Comparison of ENCODE assay signal across 14 cellular contexts in genomic region chr10:11667756-11668155, GRCh38. TPM values are rescaled to one million over a fixed set of nuclear protein-coding genes. Genes with fewer than 3 reads are reported as not detected.
DNase-seq lines count a peak whose midpoint lies in the region; ATAC-seq and TF ChIP-seq lines count a peak whose summit lies in the region.
"Had no signal": no experiment of that assay in that cellular context is flagged by ENCODE, and none has a peak within 500 bp of the region (broad histone marks: within the 10 kb centered on the region; RNA-seq: fewer than 3 reads in every experiment).

No MANE protein-coding gene starts in this region.

- peaks cover 54% of the 10 kb centered on the region for H3K4me1 ChIP-seq in BLaER1
- H3K4me1 ChIP-seq in OCI-LY7 (ENCODE audit: insufficient read depth, low read length, poor library complexity, severe bottlenecking), result peaks cover 84% of the 10 kb centered on the region
- H3K4me1 ChIP-seq in mucosa of descending colon (ENCODE audit: low read depth), result no peaks in the 10 kb centered on the region

- H3K9me2 ChIP-seq in OCI-LY7 (ENCODE audit: insufficient read depth, low read length), result no peaks in the 10 kb centered on the region

- DNase-seq in Kasumi-1 (lab: John Stamatoyannopoulos, UW) (peak; percentile 13 to 53), OCI-LY7 (ENCODE audit: low spot score) (no peak), memory B cell (ENCODE audit: low spot score in 2 of 2) (no peak), SKM-1 (lab: John Stamatoyannopoulos, UW; ENCODE audit: unreplicated experiment) (no peak), mucosa of descending colon (no peak)
- no peak for DNase-seq in activated naive CD4-positive, alpha-beta T cell treated with anti-CD3 and anti-CD28 coated beads, Interleukin-2, amount 50 U/mL, for 72 hours (ENCODE audit: low spot score in 2 of 2)
- DNase-seq: Calu3; CD4-positive, CD25-positive, alpha-beta regulatory T cell; NCI-H1105 treated with DMSO at 0.1 percent for 48 hours; NCI-H187; NCI-H69; SIG-M5 had no signal

- H3K79me2 ChIP-seq in OCI-LY7 (ENCODE audit: insufficient read depth, low read depth, low read length), result peaks cover 14% of the 10 kb centered on the region; the same call in 1 of the 2 replicates

- H3K9me3 ChIP-seq in BLaER1 (peaks cover 41% of the 10 kb centered on the region), OCI-LY7 (ENCODE audit: low read length) (peaks cover 18% of the 10 kb centered on the region), mucosa of descending colon (no peaks in the 10 kb centered on the region)

- TF ChIP-seq CTCF in OCI-LY7 (conservative IDR thresholded peaks at IDR 0.05; ENCODE audit: low read length), result no peak
- TF ChIP-seq CTCF in mucosa of descending colon (IDR thresholded peaks at IDR 0.05), result no peak

- H3K27ac ChIP-seq in BLaER1 (peak overlapping the region; percentile 31; the same call in 1 of the 2 replicates), OCI-LY7 (ENCODE audit: low read depth, low read length, poor library complexity, severe bottlenecking) (peak overlapping the region; percentile 16)

- CTCF ChIA-PET in OCI-LY7 (lab: Charles Lee; ENCODE audit: unreplicated experiment), result interaction anchor here (0.5 kb wide), 1 partner anchor 134 kb away, joined by 3 read pairs; no protein-coding TSS in a partner anchor

- no peaks in the 10 kb centered on the region for H4K20me1 ChIP-seq in BLaER1
- no peaks in the 10 kb centered on the region for H4K20me1 ChIP-seq in OCI-LY7 (ENCODE audit: insufficient read depth, low read length)

- H3K27ac Mint-ChIP-seq in memory B cell, result peak overlapping the region; percentile 63
- H3K27ac Mint-ChIP-seq in activated naive CD4-positive, alpha-beta T cell treated with anti-CD3 and anti-CD28 coated beads, Interleukin-2, amount 50 U/mL, for 72 hours, result no peak overlapping the region
- H3K27ac Mint-ChIP-seq: CD4-positive, CD25-positive, alpha-beta regulatory T cell had no signal

- ATAC-seq in memory B cell (ENCODE audit: low read depth) (peak; percentile 26), mucosa of descending colon (no peak), HG03025 (IDR thresholded peaks at IDR 0.05; ENCODE audit: low FRiP score, unreplicated experiment) (no peak)
- no peak for ATAC-seq in activated naive CD4-positive, alpha-beta T cell treated with anti-CD3 and anti-CD28 coated beads, Interleukin-2, amount 50 U/mL, for 72 hours

- H3K4me2 ChIP-seq in BLaER1 (peak overlapping the region; percentile 62), OCI-LY7 (ENCODE audit: low read length) (peak overlapping the region; percentile 78)

- no peaks in the 10 kb centered on the region for H3K27me3 Mint-ChIP-seq in memory B cell

- no peak overlapping the region for H3K9ac ChIP-seq in BLaER1

- H2AFZ ChIP-seq in OCI-LY7 (ENCODE audit: low read length), result peak overlapping the region; percentile 96; the same call in 1 of the 2 replicates

- POLR2A ChIA-PET in OCI-LY7 (lab: Charles Lee), result interaction anchor here (0.6 to 1.3 kb wide), 6 partner anchors 9 to 388 kb away, joined by 3 to 4 read pairs (median 3); no protein-coding TSS in a partner anchor

- peaks cover 49% of the 10 kb centered on the region for H3K4me1 Mint-ChIP-seq in memory B cell

- H3K27me3 ChIP-seq in BLaER1, result no peaks in the 10 kb centered on the region

- H3K9me3 Mint-ChIP-seq in memory B cell, result peaks cover 4% of the 10 kb centered on the region
- peaks cover 0 to 9% of the 10 kb centered on the region in 2 donors for H3K9me3 Mint-ChIP-seq in activated naive CD4-positive, alpha-beta T cell treated with anti-CD3 and anti-CD28 coated beads, Interleukin-2, amount 50 U/mL, for 72 hours

- no TSS peak for BruUV-seq in OCI-LY7 (replicated peaks; lab: Mats Ljungman, UMichigan)

- intact Hi-C loops in OCI-LY7 (cut with micrococcal nuclease; ENCODE audit: unreplicated experiment), result no loop called here
- intact Hi-C loops in mucosa of descending colon (cut with DNase I, micrococcal nuclease), result no loop called here

- H3K36me3 Mint-ChIP-seq in memory B cell, result peaks cover 6% of the 10 kb centered on the region
- H3K36me3 Mint-ChIP-seq in activated naive CD4-positive, alpha-beta T cell treated with anti-CD3 and anti-CD28 coated beads, Interleukin-2, amount 50 U/mL, for 72 hours, result peaks cover 0 to 5% of the 10 kb centered on the region in 2 donors
- H3K36me3 Mint-ChIP-seq: CD4-positive, CD25-positive, alpha-beta regulatory T cell had no signal

- H3K4me3 Mint-ChIP-seq in memory B cell, result peak overlapping the region; percentile 4
- H3K4me3 Mint-ChIP-seq: CD4-positive, CD25-positive, alpha-beta regulatory T cell had no signal

- no peak overlapping the region for H3K4me3 ChIP-seq in BLaER1
- H3K4me3 ChIP-seq in OCI-LY7 (ENCODE audit: low read depth, low read length, poor library complexity, severe bottlenecking), result peak overlapping the region; percentile 6
- no peak overlapping the region for H3K4me3 ChIP-seq in mucosa of descending colon

- H3K36me3 ChIP-seq in BLaER1 (0 out of 2 replicates have a peak, but pooled peaks cover 7% of the 10 kb centered on the region), OCI-LY7 (ENCODE audit: insufficient read depth, low read length) (peaks cover 17% of the 10 kb centered on the region), mucosa of descending colon (ENCODE audit: low read depth) (no peaks in the 10 kb centered on the region)

RNA-seq across cellular contexts. Expression of gene USP6NL, which starts 56.3 kb away (rescaled TPM):
- 33.7 and 41.7 TPM in 2 replicates for total RNA-seq in OCI-LY7 (2014; rRNA removed; shearing (Covaris generic))
- total RNA-seq in OCI-LY7 (2022) (59.7 and 62.0 TPM in 2 replicates), mucosa of descending colon (10 to 100 TPM; 14.6 to 20.0 (median 19.8) TPM)
- total RNA-seq in activated naive CD4-positive, alpha-beta T cell treated with anti-CD3 and anti-CD28 coated beads, Interleukin-2, amount 50 U/mL, for 72 hours, result 1 to 10 TPM; 1.3 to 3.3 TPM

Comparison
In these comparisons a context has a peak if more than half of its experiments do, and no peak if none do; other contexts are left out.
1. DNase-seq: peak in Kasumi-1 (2 of 2); none in OCI-LY7 (single experiment), memory B cell (0 of 2), SKM-1 (single experiment), mucosa of descending colon (0 of 3) and activated naive CD4-positive, alpha-beta T cell treated with anti-CD3 and anti-CD28 coated beads, Interleukin-2, amount 50 U/mL, for 72 hours (0 of 2).